Comparison of ENCODE assay signal across 16 cellular contexts in the genomic region with DNA sequence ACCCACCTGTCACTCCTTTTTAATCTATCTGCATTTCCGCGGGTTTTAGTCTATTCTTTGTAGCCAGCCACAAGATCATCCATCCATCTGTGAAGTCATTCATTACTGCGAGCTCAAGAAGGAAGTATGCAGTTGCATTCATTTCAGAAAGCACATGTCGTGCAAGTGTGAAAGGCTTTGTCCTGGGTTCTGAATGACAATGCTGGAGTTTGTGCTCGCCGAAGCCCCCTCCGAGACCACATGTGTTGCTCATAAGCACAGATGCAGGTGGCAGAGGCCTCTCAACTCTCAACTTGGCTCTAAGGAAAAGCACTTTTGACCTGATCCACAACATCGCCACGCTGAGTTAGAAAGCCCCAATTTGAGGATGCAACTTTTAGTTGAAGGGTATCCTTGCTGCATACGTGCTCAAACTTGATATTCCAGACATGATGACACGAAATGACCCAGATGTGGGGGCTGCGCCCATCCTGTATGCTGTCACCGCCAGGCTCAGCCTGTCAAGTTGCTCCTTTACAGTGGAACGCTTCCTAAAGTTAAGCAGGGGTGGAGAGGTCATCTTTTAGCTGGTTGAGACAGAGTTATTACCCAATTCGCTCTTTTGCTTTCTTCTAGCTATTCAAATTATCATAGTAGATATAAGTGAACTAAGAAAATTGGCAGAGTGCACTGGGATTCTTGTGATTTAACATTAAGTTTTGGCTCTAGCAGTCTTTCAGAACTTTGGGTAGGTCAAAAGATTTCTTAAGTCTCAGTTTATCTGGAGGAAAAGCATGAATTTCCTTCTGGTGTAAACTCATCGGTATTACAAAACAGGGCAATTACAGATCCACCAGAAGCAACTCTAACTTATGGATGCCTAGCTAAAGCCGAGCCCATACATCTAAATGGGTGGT.
DNase-seq lines count a peak whose midpoint lies in the region; ATAC-seq lines count a peak whose summit lies in the region.
"Had no signal": no experiment of that assay in that cellular context is flagged by ENCODE, and none has a peak within 500 bp of the region (broad histone marks: within the 10 kb centered on the region; RNA-seq: fewer than 3 reads in every experiment).

No MANE protein-coding gene starts in this region.

- H3K9me3 ChIP-seq in adipocyte (ENCODE audit: control insufficient read depth, low read length): no peaks in the 10 kb centered on the region
- no peaks in the 10 kb centered on the region for H3K9me3 ChIP-seq in iPS-20b (ENCODE audit: insufficient read depth, low read depth, low read length)
- H3K9me3 ChIP-seq in neuronal stem cell (replicated peaks in 1 of 2; ENCODE audit: control insufficient read depth in 2 of 2, insufficient read depth in 1 of 2, low read depth in 1 of 2, low read length in 2 of 2): no peaks in the 10 kb centered on the region
- H3K9me3 ChIP-seq: HAP-1, SK-N-SH had no signal

- peaks cover 16% of the 10 kb centered on the region for H3K4me1 ChIP-seq in adipocyte (ENCODE audit: control insufficient read depth, insufficient read depth, low read length)
- peaks cover 43% of the 10 kb centered on the region for H3K4me1 ChIP-seq in iPS-20b (ENCODE audit: insufficient read depth, low read length)
- peaks cover 14 to 32% of the 10 kb centered on the region in 2 donors for H3K4me1 ChIP-seq in neuronal stem cell (ENCODE audit: control insufficient read depth in 2 of 2, insufficient read depth in 1 of 2, low read depth in 1 of 2, low read length in 2 of 2)

- peak overlapping the region; percentile 68 for H2AFZ ChIP-seq in neuronal stem cell (ENCODE audit: low read length)

- ATAC-seq in left cardiac atrium (peak; percentile 44 to 48), Right ventricle myocardium superior (ENCODE audit: poor library complexity) (no peak), GM21786 (IDR thresholded peaks at IDR 0.05; ENCODE audit: unreplicated experiment) (no peak)
- ATAC-seq: K562 had no signal

- no CpG with 5 or more reads among the region's 17 CpGs for WGBS in neuronal stem cell (ENCODE audit: extremely low coverage in 2 of 2, insufficient read length in 2 of 2, insufficient replicate concordance in 1 of 2), 2 donors

- DNase-seq in left cardiac atrium (no peak), Right ventricle myocardium superior (no peak), adipocyte (ENCODE audit: low read depth) (peak; percentile 31), neuronal stem cell (ENCODE audit: low spot score) (no peak), Ammon's horn (ENCODE audit: low spot score) (no peak)
- no peak for DNase-seq in activated CD8-positive, alpha-beta memory T cell treated with anti-CD3 and anti-CD28 coated beads for 24 hours
- DNase-seq: C1 segment of cervical spinal cord, DND-41, NCI-H1436 treated with DMSO at 0.1 percent for 48 hours, NCI-H2081 treated with DMSO at 0.1 percent for 48 hours, NCI-H524 treated with DMSO at 0.1 percent for 48 hours, SK-N-SH had no signal

- no peak overlapping the region for H2BK120ac ChIP-seq in neuronal stem cell (ENCODE audit: low read depth, low read length)

- H3K4ac ChIP-seq in neuronal stem cell (ENCODE audit: low read length): no peak overlapping the region

- H2BK12ac ChIP-seq in neuronal stem cell (ENCODE audit: low read length): no peak overlapping the region

- no peak overlapping the region for H3K4me2 ChIP-seq in neuronal stem cell (ENCODE audit: insufficient read depth, low read length, poor library complexity, severe bottlenecking)
- H3K4me2 ChIP-seq: SK-N-SH had no signal

- H3K4me3 ChIP-seq in adipocyte (ENCODE audit: low read length) (no peak overlapping the region), iPS-20b (ENCODE audit: low read length) (no peak overlapping the region), neuronal stem cell (ENCODE audit: low read length in 2 of 2) (no peak overlapping the region)
- H3K4me3 ChIP-seq: HAP-1, K562 had no signal

- no peak overlapping the region for H3K18ac ChIP-seq in neuronal stem cell (ENCODE audit: low read length)

- H3K27ac ChIP-seq in iPS-20b (ENCODE audit: low read length): no peak overlapping the region
- H3K27ac ChIP-seq in neuronal stem cell (replicated peaks; ENCODE audit: low read length): no peak overlapping the region

- H3K36me3 ChIP-seq in adipocyte (ENCODE audit: control insufficient read depth, insufficient read depth, low read length, severe bottlenecking) (no peaks in the 10 kb centered on the region), iPS-20b (ENCODE audit: insufficient read depth, low read depth, low read length) (no peaks in the 10 kb centered on the region), neuronal stem cell (replicated peaks in 1 of 2; ENCODE audit: control insufficient read depth in 2 of 2, insufficient read depth in 2 of 2, low read length in 2 of 2) (no peaks in the 10 kb centered on the region)
- H3K36me3 ChIP-seq: HAP-1 had no signal

- H3K14ac ChIP-seq in neuronal stem cell (ENCODE audit: low read length): no peak overlapping the region

- H3K23ac ChIP-seq in neuronal stem cell (ENCODE audit: low read depth, low read length, poor library complexity): no peak overlapping the region

- no peak overlapping the region for H2BK15ac ChIP-seq in neuronal stem cell (ENCODE audit: low read length)

- no peaks in the 10 kb centered on the region for H3K79me1 ChIP-seq in neuronal stem cell (ENCODE audit: low read depth, low read length)

- no peak overlapping the region for H2AK5ac ChIP-seq in neuronal stem cell (ENCODE audit: low read depth, low read length)

- H3K27me3 ChIP-seq in adipocyte (replicated peaks; ENCODE audit: control insufficient read depth, insufficient read depth, low read length): no peaks in the 10 kb centered on the region
- H3K27me3 ChIP-seq in iPS-20b (ENCODE audit: insufficient read depth, low read length): no peaks in the 10 kb centered on the region
- no peaks in the 10 kb centered on the region for H3K27me3 ChIP-seq in neuronal stem cell (ENCODE audit: control insufficient read depth in 3 of 3, insufficient read depth in 3 of 3, low read depth in 1 of 3, low read length in 3 of 3)

- H4K8ac ChIP-seq in neuronal stem cell (ENCODE audit: low read depth, low read length): no peak overlapping the region

- intact Hi-C loops in left cardiac atrium (cut with DNase I): no loop called here
- intact Hi-C loops in Right ventricle myocardium superior (cut with DNase I): no loop called here

- H3K9ac ChIP-seq in adipocyte (ENCODE audit: low read length): no peak overlapping the region
- 0 out of 2 replicates have a peak overlapping the region, but pooled peaks have one; percentile 20 for H3K9ac ChIP-seq in iPS-20b (ENCODE audit: low read depth, low read length)
- no peak overlapping the region for H3K9ac ChIP-seq in neuronal stem cell (ENCODE audit: low read depth, low read length, poor library complexity)
- H3K9ac ChIP-seq: SK-N-SH had no signal

- no peak overlapping the region for H2BK5ac ChIP-seq in neuronal stem cell (ENCODE audit: low read length)

- H4K91ac ChIP-seq in neuronal stem cell (ENCODE audit: low read depth, low read length, poor library complexity): no peak overlapping the region

Comparison
In these comparisons a context has a peak if more than half of its experiments do, and no peak if none do; other contexts are left out.
1. ATAC-seq: peak in left cardiac atrium (2 of 2); none in Right ventricle myocardium superior (single experiment) and GM21786 (single experiment).